ENCODE assay signal across 37 cellular contexts in the genomic region with DNA sequence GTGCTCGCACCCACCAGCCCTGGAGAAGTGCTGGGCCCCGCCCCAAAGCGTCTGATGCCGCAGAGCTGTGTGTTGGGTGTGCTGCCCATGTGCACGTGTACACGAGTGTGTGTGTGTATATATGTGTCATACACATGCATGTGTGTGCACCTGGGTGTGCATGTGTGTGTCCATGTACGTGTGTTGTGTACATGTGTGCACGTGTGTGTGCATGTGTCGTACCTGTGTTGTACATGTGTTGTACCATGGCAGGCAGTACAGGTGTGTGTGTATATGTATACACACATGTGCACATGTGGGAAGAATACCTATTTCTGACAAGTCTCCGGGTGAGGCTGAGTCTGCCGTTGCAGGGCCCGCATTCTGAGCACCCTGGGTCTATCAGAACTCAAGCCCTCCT. TPM values are rescaled to one million over a fixed set of nuclear protein-coding genes. Genes with fewer than 3 reads are reported as not detected.
"Had no signal": no experiment of that assay in that cellular context is flagged by ENCODE, and none has a peak within 500 bp of the region (broad histone marks: within the 10 kb centered on the region; RNA-seq: fewer than 3 reads in every experiment).

No MANE protein-coding gene starts in this region.

- H3K4me3 Mint-ChIP-seq: activated B cell treated with CpG ODN at 0.5 μM for 24 hours; activated CD4-positive, alpha-beta memory T cell treated with anti-CD3 and anti-CD28 coated beads for 36 hours; activated naive CD8-positive, alpha-beta T cell treated with anti-CD3 and anti-CD28 coated beads for 36 hours; activated T-cell treated with anti-CD3 and anti-CD28 coated beads, Interleukin-2, amount 50 U/mL, for 4 hours had no signal

- H3K9me3 Mint-ChIP-seq: activated B cell treated with CpG ODN at 0.5 μM for 24 hours; activated CD4-positive, alpha-beta memory T cell treated with anti-CD3 and anti-CD28 coated beads for 36 hours; activated naive CD8-positive, alpha-beta T cell treated with anti-CD3 and anti-CD28 coated beads for 36 hours; activated T-cell treated with anti-CD3 and anti-CD28 coated beads, Interleukin-2, amount 50 U/mL, for 4 hours had no signal

- H3K27ac Mint-ChIP-seq: activated B cell treated with CpG ODN at 0.5 μM for 24 hours; activated CD4-positive, alpha-beta memory T cell treated with anti-CD3 and anti-CD28 coated beads for 36 hours; activated naive CD8-positive, alpha-beta T cell treated with anti-CD3 and anti-CD28 coated beads for 36 hours had no signal

- ATAC-seq: activated T-cell treated with anti-CD3 and anti-CD28 coated beads, Interleukin-2, amount 50 U/mL, for 4 hours; PC-3; Right ventricle myocardium inferior; SK-N-SH treated with all-trans-retinoic acid at 6 μM for 48 hours had no signal

- H3K9me3 ChIP-seq: MG63, Peyer's patch had no signal

- H3K4me3 ChIP-seq: MG63, Peyer's patch had no signal

- H3K27me3 Mint-ChIP-seq: activated B cell treated with CpG ODN at 0.5 μM for 24 hours; activated CD4-positive, alpha-beta memory T cell treated with anti-CD3 and anti-CD28 coated beads for 36 hours; activated naive CD8-positive, alpha-beta T cell treated with anti-CD3 and anti-CD28 coated beads for 36 hours had no signal

- DNase-seq: activated B cell treated with CpG ODN at 0.5 μM for 24 hours; activated CD4-positive, alpha-beta memory T cell treated with anti-CD3 and anti-CD28 coated beads for 36 hours; activated CD4-positive, alpha-beta T cell treated with anti-CD3 and anti-CD28 coated beads for 4 hours; activated CD4-positive, alpha-beta T cell treated with anti-CD3 and anti-CD28 coated beads, Interleukin-2, amount 50 U/mL, for 1 hour; activated CD4-positive, CD25-positive, alpha-beta regulatory T cell treated with anti-CD3 and anti-CD28 coated beads, Interleukin-2, amount 50 U/mL, for 72 hours; activated CD8-positive, alpha-beta memory T cell treated with anti-CD3 and anti-CD28 coated beads, Interleukin-2, amount 50 U/mL, for 4 hours; activated effector memory CD4-positive, alpha-beta T cell treated with Interleukin-2 at 50 U/mL for 16 hours; activated naive CD4-positive, alpha-beta T cell; activated naive CD4-positive, alpha-beta T cell treated with anti-CD3 and anti-CD28 coated beads, Interleukin-2, amount 50 U/mL, for 16 hours; activated naive CD8-positive, alpha-beta T cell treated with anti-CD3 and anti-CD28 coated beads for 36 hours; activated T-cell treated with anti-CD3 and anti-CD28 coated beads for 4 hours; activated T-cell treated with anti-CD3 and anti-CD28 coated beads, Interleukin-2, amount 50 U/mL, for 4 hours; amniotic stem cell; aorta; brain microvascular endothelial cell; central memory CD4-positive, alpha-beta T cell; Kasumi-1; MG63; NCI-H1048; NCI-H1105 treated with DMSO at 0.1 percent for 48 hours; NCI-H1436; NCI-H1694 treated with DMSO at 0.1 percent for 48 hours; NCI-H2029; NCI-H510A; NCI-H748 treated with DMSO at 0.1 percent for 48 hours; NK-92 treated with Interleukin-12 subunit alpha and Interleukin-12 subunit beta, amount 100 ng/mL, for 24 hours; PC-3; Peyer's patch; RPMI8226; SIG-M5; SW 1271; T-helper 1 cell; T-helper 2 cell; T-helper 9 cell had no signal

- H3K27me3 ChIP-seq: brain microvascular endothelial cell, MG63, Peyer's patch had no signal

- H3K36me3 ChIP-seq: brain microvascular endothelial cell, MG63, Peyer's patch had no signal

- H3K27ac ChIP-seq: brain microvascular endothelial cell, Peyer's patch, VCaP had no signal

RNA-seq across cellular contexts. Expression of a gene that starts 26.8 kb away (rescaled TPM):
- total RNA-seq: activated CD4-positive, alpha-beta memory T cell treated with anti-CD3 and anti-CD28 coated beads for 36 hours had no signal
